Comparison of ENCODE assay signal across 16 cellular contexts in genomic region chr18:3851159-3851558, GRCh38.
A peak's percentile ranks its signal among the peaks of the same experiment; 100 is the strongest.
DNase-seq lines count a peak whose midpoint lies in the region; TF ChIP-seq lines count a peak whose summit lies in the region.
"Had no signal": no experiment of that assay in that cellular context is flagged by ENCODE, and none has a peak within 500 bp of the region (broad histone marks: within the 10 kb centered on the region; RNA-seq: fewer than 3 reads in every experiment).

No MANE protein-coding gene starts in this region.

- H3K36me3 ChIP-seq in ascending aorta = no peaks in the 10 kb centered on the region

- H3K9me3 ChIP-seq in ascending aorta = no peaks in the 10 kb centered on the region

- no peaks in the 10 kb centered on the region for H3K4me1 ChIP-seq in ascending aorta

- H3K27me3 ChIP-seq in ascending aorta = no peaks in the 10 kb centered on the region

- TF ChIP-seq CTCF in GM12865 (IDR thresholded peaks at IDR 0.05; ENCODE audit: insufficient read depth, low read depth, low read length, missing control alignments) = no peak
- no peak for TF ChIP-seq CTCF in GM10266 (IDR thresholded peaks at IDR 0.05; ENCODE audit: control insufficient read depth, insufficient read depth, low read depth, missing control alignments)
- TF ChIP-seq CTCF in ascending aorta (IDR thresholded peaks at IDR 0.05) = no peak

- intact Hi-C loops in ascending aorta (cut with DNase I) = no loop called here

- no peak overlapping the region for H3K27ac ChIP-seq in ascending aorta

- H3K4me3 ChIP-seq in GM12865 (ENCODE audit: low read depth, low read length) = no peak overlapping the region
- H3K4me3 ChIP-seq in ascending aorta = no peak overlapping the region

- DNase-seq in GM12865 (ENCODE audit: low read depth) = peak; percentile 1
- DNase-seq in amniotic epithelial cell (ENCODE audit: low read depth) = peak; percentile 13
- DNase-seq in glomerular visceral epithelial cell (ENCODE audit: extremely low spot score) = peak; percentile 20
- DNase-seq in superior temporal gyrus (ENCODE audit: extremely low spot score) = peak; percentile 34
- no peak for DNase-seq in stimulated activated CD8-positive, alpha-beta memory T cell treated with anti-CD3 and anti-CD28 coated beads, Interleukin-4, amount 100 ng/mL, for 48 hours
- no peak for DNase-seq in GM10266 (ENCODE audit: extremely low spot score)
- no peak for DNase-seq in ascending aorta (ENCODE audit: low spot score in 2 of 2)
- DNase-seq: C1 segment of cervical spinal cord, GDM1, KBM-7, NCI-H1105 treated with DMSO at 0.1 percent for 48 hours, NCI-H1694, NCI-H2081 treated with DMSO at 0.1 percent for 48 hours, NCI-H446 treated with DMSO at 0.1 percent for 48 hours, RPMI8226, SHP77 treated with DMSO at 0.1 percent for 48 hours had no signal

Comparison
In these comparisons a context has a peak if more than half of its experiments do, and no peak if none do; other contexts are left out.
1. DNase-seq: peak in GM12865 (single experiment), amniotic epithelial cell (single experiment), glomerular visceral epithelial cell (single experiment) and superior temporal gyrus (single experiment); none in stimulated activated CD8-positive, alpha-beta memory T cell treated with anti-CD3 and anti-CD28 coated beads, Interleukin-4, amount 100 ng/mL, for 48 hours (single experiment), GM10266 (single experiment) and ascending aorta (0 of 2).